21 cellular contexts compared by ENCODE assay signal in the genomic region with DNA sequence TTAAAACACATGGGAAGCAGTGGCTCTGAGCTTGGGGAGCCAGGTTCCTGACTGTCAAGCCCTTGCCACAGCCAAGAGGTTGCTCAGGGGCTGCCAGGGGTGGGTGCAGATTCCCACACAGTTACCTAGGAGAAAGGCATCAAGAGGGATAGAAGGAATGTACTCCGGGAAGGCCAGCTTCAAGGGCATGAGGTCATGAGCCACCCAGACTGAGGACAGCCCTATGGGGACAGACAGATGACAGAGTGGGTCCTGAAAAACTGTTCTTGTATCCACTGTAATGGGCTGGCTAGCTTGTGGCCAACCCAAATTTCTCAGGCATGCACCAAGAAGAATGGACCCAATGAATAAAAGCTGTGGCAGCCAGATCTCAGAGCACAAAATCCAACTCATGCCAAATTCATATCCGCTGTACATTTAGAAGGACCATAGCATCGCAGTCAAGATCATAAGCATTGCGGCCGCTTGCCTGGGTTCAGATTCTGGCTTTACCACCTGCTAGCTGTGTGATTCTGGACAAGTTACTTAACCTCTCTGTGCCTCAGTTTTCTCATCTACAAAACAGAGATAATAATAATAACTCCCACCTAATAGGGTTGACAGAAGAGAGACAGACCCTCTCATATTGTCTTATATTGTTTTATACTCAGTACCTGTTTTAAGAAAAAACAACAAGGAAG. TPM values are rescaled to one million over a fixed set of nuclear protein-coding genes. Genes with fewer than 3 reads are reported as not detected.
"Had no signal": no experiment of that assay in that cellular context is flagged by ENCODE, and none has a peak within 500 bp of the region (broad histone marks: within the 10 kb centered on the region; RNA-seq: fewer than 3 reads in every experiment).

No MANE protein-coding gene starts in this region.

- H3K36me3 Mint-ChIP-seq: activated naive CD8-positive, alpha-beta T cell treated with anti-CD3 and anti-CD28 coated beads for 36 hours; natural killer cell had no signal

- H3K9me3 ChIP-seq: lower lobe of right lung, prostate gland, right atrium auricular region, tibial artery had no signal

- H3K27ac Mint-ChIP-seq: activated CD4-positive, alpha-beta T cell treated with anti-CD3 and anti-CD28 coated beads, Interleukin-2, amount 10 ng/mL, durations not matched to agents 24 days and 14 days; activated CD8-positive, alpha-beta T cell treated with anti-CD3 and anti-CD28 coated beads for 36 hours; activated naive CD8-positive, alpha-beta T cell treated with anti-CD3 and anti-CD28 coated beads for 36 hours; activated T-helper 17 cell treated with anti-CD3 and anti-CD28 coated beads, Interleukin-2, amount 50 U/mL, for 72 hours; effector memory CD8-positive, alpha-beta T cell; natural killer cell had no signal

- H3K4me3 Mint-ChIP-seq: activated CD4-positive, alpha-beta T cell treated with anti-CD3 and anti-CD28 coated beads, Interleukin-2, amount 10 ng/mL, durations not matched to agents 24 days and 14 days; activated CD8-positive, alpha-beta T cell treated with anti-CD3 and anti-CD28 coated beads for 36 hours; activated naive CD8-positive, alpha-beta T cell treated with anti-CD3 and anti-CD28 coated beads for 36 hours; activated T-helper 17 cell treated with anti-CD3 and anti-CD28 coated beads, Interleukin-2, amount 50 U/mL, for 72 hours; effector memory CD8-positive, alpha-beta T cell; natural killer cell had no signal

- H3K36me3 ChIP-seq: cardiac muscle cell, lower lobe of right lung, prostate gland, right atrium auricular region, tibial artery had no signal

- H3K27me3 Mint-ChIP-seq: activated CD4-positive, alpha-beta T cell treated with anti-CD3 and anti-CD28 coated beads, Interleukin-2, amount 10 ng/mL, durations not matched to agents 24 days and 14 days had no signal

- H3K9me3 Mint-ChIP-seq: activated CD4-positive, alpha-beta T cell treated with anti-CD3 and anti-CD28 coated beads, Interleukin-2, amount 10 ng/mL, durations not matched to agents 24 days and 14 days; activated CD8-positive, alpha-beta T cell treated with anti-CD3 and anti-CD28 coated beads for 36 hours; activated naive CD8-positive, alpha-beta T cell treated with anti-CD3 and anti-CD28 coated beads for 36 hours; activated T-helper 17 cell treated with anti-CD3 and anti-CD28 coated beads, Interleukin-2, amount 50 U/mL, for 72 hours; effector memory CD8-positive, alpha-beta T cell; natural killer cell had no signal

- H3K4me1 ChIP-seq: lower lobe of right lung, prostate gland, right atrium auricular region, tibial artery had no signal

- H3K27ac ChIP-seq: cardiac muscle cell, lower lobe of right lung, right atrium auricular region, tibial artery had no signal

- ATAC-seq: activated CD8-positive, alpha-beta T cell treated with anti-CD3 and anti-CD28 coated beads for 36 hours; activated T-helper 17 cell treated with anti-CD3 and anti-CD28 coated beads, Interleukin-2, amount 50 U/mL, for 72 hours; effector memory CD8-positive, alpha-beta T cell; left cardiac atrium; lower lobe of right lung; natural killer cell; stimulated activated naive CD8-positive, alpha-beta T cell treated with anti-CD3 and anti-CD28 coated beads, Interleukin-15, Interleukin-2, amounts not matched to agents 100 U/mL and 50 U/mL, for 24 hours had no signal

- DNase-seq: activated CD4-positive, alpha-beta T cell treated with anti-CD3 and anti-CD28 coated beads, Interleukin-2, amount 10 ng/mL, durations not matched to agents 24 days and 14 days; activated CD8-positive, alpha-beta T cell treated with anti-CD3 and anti-CD28 coated beads for 36 hours; activated naive CD4-positive, alpha-beta T cell; activated naive CD8-positive, alpha-beta T cell treated with anti-CD3 and anti-CD28 coated beads for 36 hours; activated T-cell treated with anti-CD3 and anti-CD28 coated beads, Interleukin-2, amount 50 U/mL, for 1 hour; amniotic stem cell; dermis blood vessel endothelial cell; effector memory CD8-positive, alpha-beta T cell; foreskin fibroblast; left cardiac atrium; lower lobe of right lung; natural killer cell; stimulated activated CD4-positive, alpha-beta T cell treated with anti-CD3 and anti-CD28 coated beads, Interleukin-12 subunit alpha, Interleukin-12 subunit beta, amount 100 ng/mL, for 4 hours; stimulated activated CD4-positive, alpha-beta T cell treated with anti-CD3 and anti-CD28 coated beads, Interleukin-1b, Interleukin-23, amount 100 ng/mL, for 48 hours; stimulated activated naive CD8-positive, alpha-beta T cell treated with anti-CD3 and anti-CD28 coated beads, Interleukin-15, Interleukin-2, amounts not matched to agents 100 U/mL and 50 U/mL, for 24 hours; substantia nigra; tibial artery had no signal

- H3K4me3 ChIP-seq: cardiac muscle cell, lower lobe of right lung, prostate gland, right atrium auricular region, tibial artery had no signal

- H3K4me1 Mint-ChIP-seq: activated CD4-positive, alpha-beta T cell treated with anti-CD3 and anti-CD28 coated beads, Interleukin-2, amount 10 ng/mL, durations not matched to agents 24 days and 14 days; activated naive CD8-positive, alpha-beta T cell treated with anti-CD3 and anti-CD28 coated beads for 36 hours; activated T-helper 17 cell treated with anti-CD3 and anti-CD28 coated beads, Interleukin-2, amount 50 U/mL, for 72 hours; natural killer cell had no signal

- H3K27me3 ChIP-seq: cardiac muscle cell, right atrium auricular region had no signal

RNA-seq across cellular contexts. Expression of gene KCNMA1, which starts 44.9 kb away (rescaled TPM):
- total RNA-seq: activated CD4-positive, alpha-beta T cell treated with anti-CD3 and anti-CD28 coated beads, Interleukin-2, amount 10 ng/mL, durations not matched to agents 24 days and 14 days; activated naive CD8-positive, alpha-beta T cell treated with anti-CD3 and anti-CD28 coated beads for 36 hours had no signal
